ENCODE assay signal across 28 cellular contexts in genomic region chr1:78565393-78565792, GRCh38.
"Had no signal": no experiment of that assay in that cellular context is flagged by ENCODE, and none has a peak within 500 bp of the region (broad histone marks: within the 10 kb centered on the region; RNA-seq: fewer than 3 reads in every experiment).

No MANE protein-coding gene starts in this region.

- DNase-seq: stimulated activated CD4-positive, alpha-beta T cell treated with anti-CD3 and anti-CD28 coated beads, Interleukin-2, amount 100 ng/mL, for 48 hours; stimulated activated CD4-positive, alpha-beta T cell treated with anti-CD3 and anti-CD28 coated beads, Interleukin-4, amount 100 ng/mL, for 1 hour; stimulated activated CD4-positive, alpha-beta T cell treated with anti-CD3 and anti-CD28 coated beads, Interleukin-4, amount 100 ng/mL, for 24 hours; stimulated activated CD4-positive, alpha-beta T cell treated with anti-CD3 and anti-CD28 coated beads, Interleukin-4, amount 100 ng/mL, for 4 hours; stimulated activated CD8-positive, alpha-beta memory T cell treated with anti-CD3 and anti-CD28 coated beads, Interleukin-4, amount 100 ng/mL, for 48 hours; stimulated activated naive B cell treated with anti-CD40 and anti-IgM and Interleukin-4, amounts not matched to agents 10 μg/mL and 1 μg/mL and 100 μg/mL, for 72 hours; stimulated activated naive CD4-positive, alpha-beta T cell; stimulated activated naive CD4-positive, alpha-beta T cell treated with Interleukin-2 at 50 U/mL for 16 hours; stimulated activated naive CD8-positive, alpha-beta T cell treated with anti-CD3 and anti-CD28 coated beads, Interleukin-15, amount 100 ng/mL, for 72 hours; stimulated activated naive CD8-positive, alpha-beta T cell treated with anti-CD3 and anti-CD28 coated beads, Interleukin-15, Interleukin-2, amounts not matched to agents 100 U/mL and 50 U/mL, for 24 hours; stomach; substantia nigra; testis; thyroid gland; tibial artery; transverse colon; trophoblast cell; upper lobe of left lung; upper lobe of right lung; uterus had no signal

- ATAC-seq: stimulated activated effector memory CD8-positive, alpha-beta T cell treated with anti-CD3 and anti-CD28 coated beads, Interleukin-12 subunit alpha, Interleukin-12 subunit beta, amount 100 ng/mL, for 72 hours; stimulated activated memory B cell treated with anti-CD40 and anti-IgM and Interleukin-4, amounts not matched to agents 10 μg/mL and 1 μg/mL and 100 μg/mL, for 72 hours; stimulated activated naive B cell treated with anti-CD40 and anti-IgM and Interleukin-4, amounts not matched to agents 10 μg/mL and 1 μg/mL and 100 μg/mL, for 72 hours; stimulated activated naive CD8-positive, alpha-beta T cell treated with anti-CD3 and anti-CD28 coated beads, Interleukin-15, amount 100 ng/mL, for 72 hours; stimulated activated naive CD8-positive, alpha-beta T cell treated with anti-CD3 and anti-CD28 coated beads, Interleukin-15, Interleukin-2, amounts not matched to agents 100 U/mL and 50 U/mL, for 24 hours; upper lobe of right lung had no signal

- H3K27me3 ChIP-seq: stomach, suprapubic skin, testis, thyroid gland, tibial artery, tibial nerve, transverse colon, upper lobe of left lung, upper lobe of right lung, uterus, vagina had no signal

- H3K4me3 Mint-ChIP-seq: stimulated activated effector memory CD8-positive, alpha-beta T cell treated with anti-CD3 and anti-CD28 coated beads, Interleukin-12 subunit alpha, Interleukin-12 subunit beta, amount 100 ng/mL, for 72 hours; stimulated activated memory B cell treated with anti-CD40 and anti-IgM and Interleukin-4, amounts not matched to agents 10 μg/mL and 1 μg/mL and 100 μg/mL, for 72 hours; stimulated activated naive B cell treated with anti-CD40 and anti-IgM and Interleukin-4, amounts not matched to agents 10 μg/mL and 1 μg/mL and 100 μg/mL, for 72 hours; stimulated activated naive CD8-positive, alpha-beta T cell treated with anti-CD3 and anti-CD28 coated beads, Interleukin-15, amount 100 ng/mL, for 72 hours; stimulated activated naive CD8-positive, alpha-beta T cell treated with anti-CD3 and anti-CD28 coated beads, Interleukin-15, Interleukin-2, amounts not matched to agents 100 ng/mL and 50 ng/mL, for 24 hours; type B pancreatic cell had no signal

- H3K9me3 Mint-ChIP-seq: stimulated activated effector memory CD8-positive, alpha-beta T cell treated with anti-CD3 and anti-CD28 coated beads, Interleukin-12 subunit alpha, Interleukin-12 subunit beta, amount 100 ng/mL, for 72 hours; stimulated activated memory B cell treated with anti-CD40 and anti-IgM and Interleukin-4, amounts not matched to agents 10 μg/mL and 1 μg/mL and 100 μg/mL, for 72 hours; stimulated activated naive CD8-positive, alpha-beta T cell treated with anti-CD3 and anti-CD28 coated beads, Interleukin-15, amount 100 ng/mL, for 72 hours; stimulated activated naive CD8-positive, alpha-beta T cell treated with anti-CD3 and anti-CD28 coated beads, Interleukin-15, Interleukin-2, amounts not matched to agents 100 ng/mL and 50 ng/mL, for 24 hours; type B pancreatic cell had no signal

- H3K36me3 Mint-ChIP-seq: stimulated activated effector memory CD8-positive, alpha-beta T cell treated with anti-CD3 and anti-CD28 coated beads, Interleukin-12 subunit alpha, Interleukin-12 subunit beta, amount 100 ng/mL, for 72 hours; stimulated activated memory B cell treated with anti-CD40 and anti-IgM and Interleukin-4, amounts not matched to agents 10 μg/mL and 1 μg/mL and 100 μg/mL, for 72 hours; stimulated activated naive B cell treated with anti-CD40 and anti-IgM and Interleukin-4, amounts not matched to agents 10 μg/mL and 1 μg/mL and 100 μg/mL, for 72 hours; type B pancreatic cell had no signal

- H3K9me3 ChIP-seq: stomach, suprapubic skin, testis, thoracic aorta, thyroid gland, tibial artery, tibial nerve, transverse colon, upper lobe of left lung, upper lobe of right lung, uterus, vagina had no signal

- H3K4me1 ChIP-seq: stomach, suprapubic skin, testis, thyroid gland, tibial artery, tibial nerve, transverse colon, upper lobe of left lung, upper lobe of right lung, uterus, vagina had no signal

- H3K27me3 Mint-ChIP-seq: stimulated activated memory B cell treated with anti-CD40 and anti-IgM and Interleukin-4, amounts not matched to agents 10 μg/mL and 1 μg/mL and 100 μg/mL, for 72 hours; stimulated activated naive B cell treated with anti-CD40 and anti-IgM and Interleukin-4, amounts not matched to agents 10 μg/mL and 1 μg/mL and 100 μg/mL, for 72 hours; stimulated activated naive CD8-positive, alpha-beta T cell treated with anti-CD3 and anti-CD28 coated beads, Interleukin-15, amount 100 ng/mL, for 72 hours; stimulated activated naive CD8-positive, alpha-beta T cell treated with anti-CD3 and anti-CD28 coated beads, Interleukin-15, Interleukin-2, amounts not matched to agents 100 ng/mL and 50 ng/mL, for 24 hours; type B pancreatic cell had no signal

- H3K4me1 Mint-ChIP-seq: stimulated activated effector memory CD8-positive, alpha-beta T cell treated with anti-CD3 and anti-CD28 coated beads, Interleukin-12 subunit alpha, Interleukin-12 subunit beta, amount 100 ng/mL, for 72 hours; stimulated activated memory B cell treated with anti-CD40 and anti-IgM and Interleukin-4, amounts not matched to agents 10 μg/mL and 1 μg/mL and 100 μg/mL, for 72 hours; stimulated activated naive B cell treated with anti-CD40 and anti-IgM and Interleukin-4, amounts not matched to agents 10 μg/mL and 1 μg/mL and 100 μg/mL, for 72 hours; stimulated activated naive CD8-positive, alpha-beta T cell treated with anti-CD3 and anti-CD28 coated beads, Interleukin-15, amount 100 ng/mL, for 72 hours had no signal

- H3K36me3 ChIP-seq: stomach, suprapubic skin, thoracic aorta, thyroid gland, tibial artery, tibial nerve, transverse colon, upper lobe of left lung, upper lobe of right lung, uterus, vagina had no signal

- H3K27ac ChIP-seq: stomach, suprapubic skin, testis, thoracic aorta, thyroid gland, tibial artery, tibial nerve, transverse colon, upper lobe of left lung, upper lobe of right lung, uterus, vagina had no signal

- H3K4me3 ChIP-seq: stomach, suprapubic skin, testis, thoracic aorta, thyroid gland, tibial artery, tibial nerve, transverse colon, upper lobe of left lung, upper lobe of right lung, uterus, vagina had no signal

- H3K27ac Mint-ChIP-seq: stimulated activated effector memory CD8-positive, alpha-beta T cell treated with anti-CD3 and anti-CD28 coated beads, Interleukin-12 subunit alpha, Interleukin-12 subunit beta, amount 100 ng/mL, for 72 hours; stimulated activated memory B cell treated with anti-CD40 and anti-IgM and Interleukin-4, amounts not matched to agents 10 μg/mL and 1 μg/mL and 100 μg/mL, for 72 hours; stimulated activated naive B cell treated with anti-CD40 and anti-IgM and Interleukin-4, amounts not matched to agents 10 μg/mL and 1 μg/mL and 100 μg/mL, for 72 hours; stimulated activated naive CD8-positive, alpha-beta T cell treated with anti-CD3 and anti-CD28 coated beads, Interleukin-15, amount 100 ng/mL, for 72 hours; stimulated activated naive CD8-positive, alpha-beta T cell treated with anti-CD3 and anti-CD28 coated beads, Interleukin-15, Interleukin-2, amounts not matched to agents 100 ng/mL and 50 ng/mL, for 24 hours; type B pancreatic cell had no signal
